9 cellular contexts compared by ENCODE assay signal in the genomic region with DNA sequence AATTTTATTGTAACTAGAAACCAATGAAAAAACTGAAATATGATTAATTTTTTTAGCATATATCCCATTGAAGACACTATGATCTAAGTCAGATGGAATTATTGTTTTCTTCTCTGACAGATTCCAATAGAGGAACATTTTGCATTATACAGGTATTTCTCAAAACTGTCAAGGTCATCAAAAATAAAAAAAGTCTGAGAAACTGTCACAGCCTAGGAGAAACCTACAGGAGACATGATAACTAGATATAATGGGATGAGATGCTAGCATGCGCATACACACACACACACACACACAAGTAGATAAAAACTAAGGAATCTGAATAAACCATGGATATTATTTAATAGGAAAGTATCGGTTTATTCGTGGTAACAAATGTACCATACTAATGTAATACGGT.
"Had no signal": no experiment of that assay in that cellular context is flagged by ENCODE, and none has a peak within 500 bp of the region (broad histone marks: within the 10 kb centered on the region; RNA-seq: fewer than 3 reads in every experiment).

No MANE protein-coding gene starts in this region.

- H3K9me3 Mint-ChIP-seq: GM23338, H9 had no signal

- ATAC-seq: GM23338 had no signal

- H3K27ac ChIP-seq: KMS-11 had no signal

- FAIRE-seq: H1, H54, HTR-8/SVneo had no signal

- H3K4me3 ChIP-seq: GM23338 had no signal

- H3K9ac ChIP-seq: KMS-11 had no signal

- DNase-seq: H9, HCEC 1CT, Karpas-422, KBM-7 had no signal

- H3K4me3 Mint-ChIP-seq: GM23338, H9 had no signal

- H3K4me2 ChIP-seq: GM23338, KMS-11 had no signal

- H3K27ac Mint-ChIP-seq: GM23338, H9 had no signal
